1 cellular context compared by ENCODE assay signal in genomic region chr20:5784735-5785134, GRCh38.
TF ChIP-seq lines count a peak whose summit lies in the region.

No MANE protein-coding gene starts in this region.

TF ChIP-seq in K562, 482 proteins besides CTCF, POLR2A, EP300 and RAD21 (continued from another document and continues in another):
- TF ChIP-seq ATF6 (CRISPR knock-in tag; IDR thresholded peaks at IDR 0.05) (no peak), HDGF (IDR thresholded peaks at IDR 0.05) (no peak), MECOM (CRISPR knock-in tag; IDR thresholded peaks at IDR 0.05) (no peak), ZNF121 (CRISPR knock-in tag; conservative IDR thresholded peaks at IDR 0.05) (no peak), NFRKB (IDR thresholded peaks at IDR 0.05; ENCODE audit: low read depth) (no peak), JUN (IDR thresholded peaks at IDR 0.05; ENCODE audit: borderline replicate concordance, low read depth, low read length) (peak; percentile 70), JUN (CRISPR knock-in tag; IDR thresholded peaks at IDR 0.05; ENCODE audit: borderline replicate concordance) (no peak), ATF7 (IDR thresholded peaks at IDR 0.05) (peak; percentile 92), SRSF3 (IDR thresholded peaks at IDR 0.05; ENCODE audit: insufficient read depth, low read length) (no peak), ZNF146 (CRISPR knock-in tag; IDR thresholded peaks at IDR 0.05; ENCODE audit: unreplicated experiment) (no peak), HOMEZ (CRISPR knock-in tag; IDR thresholded peaks at IDR 0.05) (no peak), ZNF551 (CRISPR knock-in tag; IDR thresholded peaks at IDR 0.05) (no peak), NCOA1 (IDR thresholded peaks at IDR 0.05; ENCODE audit: low read depth) (peak; percentile 42; the same call in 1 of the 2 replicates), KAT2B (IDR thresholded peaks at IDR 0.05; ENCODE audit: low read depth, low read length) (no peak), ZNF263 (CRISPR knock-in tag; IDR thresholded peaks at IDR 0.05; ENCODE audit: borderline replicate concordance) (no peak), E4F1 (CRISPR knock-in tag; IDR thresholded peaks at IDR 0.05; ENCODE audit: borderline replicate concordance) (no peak), ZNF76 (CRISPR knock-in tag; IDR thresholded peaks at IDR 0.05; ENCODE audit: borderline replicate concordance) (no peak), VEZF1 (CRISPR knock-in tag; IDR thresholded peaks at IDR 0.05) (peak; percentile 10; the same call in 1 of the 2 replicates), KDM5B (IDR thresholded peaks at IDR 0.05; ENCODE audit: insufficient replicate concordance, low read depth, low read length) (no peak), ZBTB33 (CRISPR knock-in tag; IDR thresholded peaks at IDR 0.05) (peak; percentile 50; the same call in 1 of the 2 replicates), FOXM1 (IDR thresholded peaks at IDR 0.05; ENCODE audit: low read depth) (peak; percentile 83), FOXM1 (CRISPR knock-in tag; IDR thresholded peaks at IDR 0.05; ENCODE audit: low read depth) (no peak), PKNOX1 (IDR thresholded peaks at IDR 0.05) (no peak), HMG20A (CRISPR knock-in tag; conservative IDR thresholded peaks at IDR 0.05) (no peak), TBP (optimal IDR thresholded peaks at IDR 0.05; ENCODE audit: low read depth, low read length) (no peak), NCOA2 (IDR thresholded peaks at IDR 0.05; ENCODE audit: partially characterized antibody in 2 of 2) (no peak), MCM5 (IDR thresholded peaks at IDR 0.05; ENCODE audit: low read depth) (no peak), CEBPG (CRISPR knock-in tag; IDR thresholded peaks at IDR 0.05) (no peak), CEBPG (tag; conservative IDR thresholded peaks at IDR 0.05 in 1 of 2, IDR thresholded peaks at IDR 0.05 in 1 of 2) (no peak), GABPB1 (CRISPR knock-in tag; IDR thresholded peaks at IDR 0.05) (no peak), ZNF740 (CRISPR knock-in tag; IDR thresholded peaks at IDR 0.05) (no peak), ZNF740 (tag; IDR thresholded peaks at IDR 0.05) (no peak), MAFF (IDR thresholded peaks at IDR 0.05; ENCODE audit: low read length) (no peak), ZC3H8 (IDR thresholded peaks at IDR 0.05) (no peak), SMAD4 (CRISPR knock-in tag; conservative IDR thresholded peaks at IDR 0.05) (peak; percentile 61), ATF2 (CRISPR knock-in tag; IDR thresholded peaks at IDR 0.05) (no peak), MBD2 (IDR thresholded peaks at IDR 0.05; ENCODE audit: borderline replicate concordance, low read depth) (no peak), CC2D1A (IDR thresholded peaks at IDR 0.05) (peak; percentile 68; the same call in 1 of the 2 replicates), ZBTB9 (CRISPR knock-in tag; IDR thresholded peaks at IDR 0.05) (no peak), RBM14 (IDR thresholded peaks at IDR 0.05; ENCODE audit: borderline replicate concordance, insufficient read depth, low read depth, low read length) (no peak), GTF3C2 (IDR thresholded peaks at IDR 0.05; ENCODE audit: borderline replicate concordance, extremely low read depth, insufficient read length) (no peak), KLF13 (tag; IDR thresholded peaks at IDR 0.05; ENCODE audit: borderline replicate concordance, low read depth) (no peak), USF1 (CRISPR knock-in tag; IDR thresholded peaks at IDR 0.05) (0 out of 2 replicates have a peak, but pooled peaks have one; percentile 31), ILF3 (IDR thresholded peaks at IDR 0.05; ENCODE audit: borderline replicate concordance) (no peak), FOXA1 (IDR thresholded peaks at IDR 0.05; ENCODE audit: borderline replicate concordance) (no peak), ID3 (CRISPR knock-in tag; IDR thresholded peaks at IDR 0.05) (no peak), ID3 (tag; IDR thresholded peaks at IDR 0.05) (no peak), DNMT1 (IDR thresholded peaks at IDR 0.05) (no peak), TRIM24 (IDR thresholded peaks at IDR 0.05) (peak; percentile 55 to 60)
